Comparison of ENCODE assay signal across 9 cellular contexts in genomic region chr10:71771204-71771603, GRCh38. TPM values are rescaled to one million over a fixed set of nuclear protein-coding genes. Genes with fewer than 3 reads are reported as not detected.
DNase-seq lines count a peak whose midpoint lies in the region; ATAC-seq and TF ChIP-seq lines count a peak whose summit lies in the region.
"Had no signal": no experiment of that assay in that cellular context is flagged by ENCODE, and none has a peak within 500 bp of the region (broad histone marks: within the 10 kb centered on the region; RNA-seq: fewer than 3 reads in every experiment).

No MANE protein-coding gene starts in this region.

- H3K4me1 Mint-ChIP-seq in T-helper 17 cell, result peaks cover 63% of the 10 kb centered on the region

- peak overlapping the region in 7 of 11 experiments; percentile 7 to 92 (median 88); a peak in 13 of 22 replicates for H3K9ac ChIP-seq in BLaER1 treated with 17β-estradiol and CSF1 and Interleukin-3, amounts not matched to agents 10 nM and 100 nM

- DNase-seq in T-helper 17 cell (no peak), esophagus muscularis mucosa (ENCODE audit: extremely low spot score) (no peak), psoas muscle (no peak), brain microvascular endothelial cell (no peak), NCI-H2171 (lab: John Stamatoyannopoulos, UW) (no peak)

- H3K27me3 Mint-ChIP-seq in T-helper 17 cell, result no peaks in the 10 kb centered on the region

- ATAC-seq in T-helper 17 cell, result no peak
- peak in 3 of 4 donors; percentile 16 to 28 (median 22) for ATAC-seq in psoas muscle
- no peak for ATAC-seq in HG02763 (IDR thresholded peaks at IDR 0.05; ENCODE audit: unreplicated experiment)
- ATAC-seq in GM19023 (IDR thresholded peaks at IDR 0.05; ENCODE audit: unreplicated experiment), result no peak

- TF ChIP-seq EP300 in esophagus muscularis mucosa (IDR thresholded peaks at IDR 0.05), result no peak

- peak overlapping the region; percentile 95 for H3K4me3 Mint-ChIP-seq in T-helper 17 cell

- peak overlapping the region in 7 of 10 experiments; percentile 78 to 96 (median 92); a peak in 13 of 20 replicates for H3K4me3 ChIP-seq in BLaER1 treated with 17β-estradiol and CSF1 and Interleukin-3, amounts not matched to agents 10 nM and 100 nM
- H3K4me3 ChIP-seq in esophagus muscularis mucosa, result peak overlapping the region; percentile 76 to 95 (median 85)
- peak overlapping the region; percentile 76 for H3K4me3 ChIP-seq in psoas muscle
- no peak overlapping the region for H3K4me3 ChIP-seq in brain microvascular endothelial cell (ENCODE audit: low read depth, low read length)
- H3K4me3 ChIP-seq: SK-N-MC had no signal

- peaks cover 0 to 60% (median 11%) of the 10 kb centered on the region in 11 experiments; a peak in 11 of 22 replicates for H3K36me3 ChIP-seq in BLaER1 treated with 17β-estradiol and CSF1 and Interleukin-3, amounts not matched to agents 10 nM and 100 nM
- H3K36me3 ChIP-seq in esophagus muscularis mucosa (no peaks in the 10 kb centered on the region), psoas muscle (ENCODE audit: insufficient read depth in 1 of 2, low read depth in 1 of 2) (no peaks in the 10 kb centered on the region), brain microvascular endothelial cell (replicated peaks) (no peaks in the 10 kb centered on the region)

- peaks cover 0 to 64% (median 19%) of the 10 kb centered on the region in 11 experiments; a peak in 10 of 22 replicates for H4K20me1 ChIP-seq in BLaER1 treated with 17β-estradiol and CSF1 and Interleukin-3, amounts not matched to agents 10 nM and 100 nM

- in situ Hi-C loops in brain microvascular endothelial cell (cut with HindIII; ENCODE audit: low pct_ligation_motif_present, low sequenced_read_pairs), result no loop called here

- TF ChIP-seq POLR2A in esophagus muscularis mucosa (IDR thresholded peaks at IDR 0.05; ENCODE audit: low read depth), result no peak

- H3K36me3 Mint-ChIP-seq in T-helper 17 cell (ENCODE audit: low read depth), result peaks cover 5% of the 10 kb centered on the region

- H3K4me1 ChIP-seq in BLaER1 treated with 17β-estradiol and CSF1 and Interleukin-3, amounts not matched to agents 10 nM and 100 nM, result peaks cover 83 to 98% (median 92%) of the 10 kb centered on the region in 10 experiments
- H3K4me1 ChIP-seq in esophagus muscularis mucosa, result peaks cover 82 to 97% (median 92%) of the 10 kb centered on the region in 4 donors
- H3K4me1 ChIP-seq in psoas muscle, result peaks cover 77% of the 10 kb centered on the region

- H3K9me3 ChIP-seq in BLaER1 treated with 17β-estradiol and CSF1 and Interleukin-3, amounts not matched to agents 10 nM and 100 nM (replicated peaks in 1 of 11), result no peaks in the 10 kb centered on the region
- H3K9me3 ChIP-seq in T-helper 17 cell (ENCODE audit: control insufficient read depth, low read length, poor library complexity, severe bottlenecking), result peaks cover 2% of the 10 kb centered on the region
- no peaks in the 10 kb centered on the region for H3K9me3 ChIP-seq in esophagus muscularis mucosa
- no peaks in the 10 kb centered on the region for H3K9me3 ChIP-seq in psoas muscle

- H3K27me3 ChIP-seq in BLaER1 treated with 17β-estradiol and CSF1 and Interleukin-3, amounts not matched to agents 10 nM and 100 nM, result peaks cover 0 to 17% (median 0%) of the 10 kb centered on the region in 11 experiments; a peak in 7 of 22 replicates
- no peaks in the 10 kb centered on the region for H3K27me3 ChIP-seq in esophagus muscularis mucosa
- H3K27me3 ChIP-seq in psoas muscle (ENCODE audit: insufficient read depth in 3 of 3, low read length in 2 of 3), result no peaks in the 10 kb centered on the region
- no peaks in the 10 kb centered on the region for H3K27me3 ChIP-seq in brain microvascular endothelial cell (replicated peaks)

- peak overlapping the region in 10 of 11 experiments; percentile 88 to 100 (median 98); a peak in 19 of 22 replicates for H3K4me2 ChIP-seq in BLaER1 treated with 17β-estradiol and CSF1 and Interleukin-3, amounts not matched to agents 10 nM and 100 nM

- intact Hi-C loops in esophagus muscularis mucosa (cut with DNase I) (loop anchor here (5.0 kb wide), 2 partner anchors 59 to 149 kb away; no protein-coding TSS in a partner anchor), psoas muscle (cut with DNase I) (loop anchor here in 1 of 2 donors (5.0 kb wide), 1 partner anchor 74 kb away; no protein-coding TSS in a partner anchor)

- H3K27ac Mint-ChIP-seq in T-helper 17 cell, result peak overlapping the region; percentile 96

- H3K27ac ChIP-seq in BLaER1 treated with 17β-estradiol and CSF1 and Interleukin-3, amounts not matched to agents 10 nM and 100 nM, result peak overlapping the region in 9 of 11 experiments; percentile 39 to 98 (median 96); a peak in 13 of 22 replicates
- H3K27ac ChIP-seq in esophagus muscularis mucosa (replicated peaks in 1 of 4), result peak overlapping the region; percentile 94 to 98 (median 96)
- H3K27ac ChIP-seq in psoas muscle, result peak overlapping the region; percentile 81
- no peak overlapping the region for H3K27ac ChIP-seq in brain microvascular endothelial cell
- H3K27ac ChIP-seq: SK-N-MC had no signal

- 66% methylated on average over 2 of the region's 2 CpGs for WGBS in esophagus muscularis mucosa
- WGBS in psoas muscle, 3 donors, result 12 to 21% (median 15%) methylated on average over 2 of the region's 2 CpGs

- no peak for TF ChIP-seq CTCF in esophagus muscularis mucosa (IDR thresholded peaks at IDR 0.05)
- TF ChIP-seq CTCF in psoas muscle (IDR thresholded peaks at IDR 0.05), result no peak
- no peak for TF ChIP-seq CTCF in brain microvascular endothelial cell (IDR thresholded peaks at IDR 0.05; ENCODE audit: low read depth, low read length, missing control alignments)

RNA-seq across cellular contexts. Expression of gene VSIR, which starts 2.1 kb away (rescaled TPM):
- total RNA-seq in T-helper 17 cell, result 100 to 1,000 TPM; 119 to 124 TPM
- total RNA-seq in esophagus muscularis mucosa, result 100 to 1,000 TPM in 2 of 4 donors, 10 to 100 TPM in 2; 37.8 to 118 (median 90.3) TPM
- 10 to 100 TPM; 12.5 to 20.4 (median 15.9) TPM for total RNA-seq in psoas muscle
- polyA plus RNA-seq in psoas muscle, result 10 to 100 TPM; 14.8 to 21.8 (median 19.0) TPM

RNA-seq across cellular contexts. Expression of gene C10orf105, which starts 51.6 kb away (rescaled TPM):
- total RNA-seq in T-helper 17 cell (under 1 TPM; 0.31 to 0.37 TPM), esophagus muscularis mucosa (under 1 TPM in 3 of 4 donors, not detected in 1; 0.06 to 0.17 (median 0.11) TPM), psoas muscle (not detected)
- polyA plus RNA-seq in psoas muscle, result under 1 TPM; 0.01 to 0.03 (median 0.03) TPM

Comparison
In these comparisons a context has a peak if more than half of its experiments do, and no peak if none do; other contexts are left out.
1. ATAC-seq: peak in psoas muscle (3 of 4); none in T-helper 17 cell (single experiment), HG02763 (single experiment) and GM19023 (single experiment).